22 cellular contexts compared by ENCODE assay signal in genomic region chr1:164361927-164362326, GRCh38.
DNase-seq lines count a peak whose midpoint lies in the region; ATAC-seq lines count a peak whose summit lies in the region.
"Had no signal": no experiment of that assay in that cellular context is flagged by ENCODE, and none has a peak within 500 bp of the region (broad histone marks: within the 10 kb centered on the region; RNA-seq: fewer than 3 reads in every experiment).

No MANE protein-coding gene starts in this region.

- ATAC-seq in Right ventricle myocardium superior (ENCODE audit: poor library complexity) = peak; percentile 93
- ATAC-seq in left cardiac atrium = peak; percentile 61 to 82
- peak; percentile 59 to 74 for ATAC-seq in right cardiac atrium
- no peak for ATAC-seq in HG03571 (IDR thresholded peaks at IDR 0.05; ENCODE audit: unreplicated experiment)
- ATAC-seq: CD8-positive, alpha-beta T cell; GM12878 had no signal

- intact Hi-C loops in Right ventricle myocardium superior (cut with DNase I) = no loop called here
- intact Hi-C loops in cardiac septum (cut with DNase I) = no loop called here
- intact Hi-C loops in left cardiac atrium (cut with DNase I) = no loop called here
- intact Hi-C loops in right cardiac atrium (cut with DNase I) = no loop called here

- no peaks in the 10 kb centered on the region for H3K27me3 ChIP-seq in right cardiac atrium (ENCODE audit: control insufficient read depth, insufficient read depth)
- H3K27me3 ChIP-seq: BLaER1 had no signal

- H3K9me3 ChIP-seq in right cardiac atrium (ENCODE audit: control insufficient read depth, low read length) = peaks cover 2% of the 10 kb centered on the region
- H3K9me3 ChIP-seq: Caco-2 had no signal

- WGBS in right cardiac atrium = 41% methylated on average over 2 of the region's 2 CpGs

- DNase-seq in NCI-H2227 (lab: John Stamatoyannopoulos, UW; ENCODE audit: unreplicated experiment) (peak; percentile 4), NCI-H2227 treated with DMSO at 0.1 percent for 48 hours (lab: John Stamatoyannopoulos, UW) (no peak), Right ventricle myocardium superior (peak; percentile 48), cardiac septum (ENCODE audit: low spot score) (no peak), left cardiac atrium (peak; percentile 24), right cardiac atrium (peak in 2 of 3 donors; percentile 16 to 51)
- no peak for DNase-seq in activated T-cell treated with anti-CD3 and anti-CD28 coated beads, Interleukin-2, amount 50 U/mL, for 1 hour
- DNase-seq: Caco-2; CD4-positive, CD25-positive, alpha-beta regulatory T cell; CD8-positive, alpha-beta T cell; DMS153; DMS79; EL; GDM1; GM23248; H7; HCEC 1CT had no signal

- no peak overlapping the region for H3K4me3 ChIP-seq in right cardiac atrium (ENCODE audit: low read length)
- H3K4me3 ChIP-seq: BLaER1, GM12878, GM23248 had no signal

- H3K27ac ChIP-seq in right cardiac atrium (ENCODE audit: low read length) = no peak overlapping the region
- H3K27ac ChIP-seq: 22Rv1, BLaER1, C4-2B, GM23248 had no signal

- H3K4me1 ChIP-seq in right cardiac atrium (ENCODE audit: control insufficient read depth, insufficient read depth, low read length) = no peaks in the 10 kb centered on the region
- H3K4me1 ChIP-seq: BLaER1, Caco-2 had no signal

Comparison
In these comparisons a context has a peak if more than half of its experiments do, and no peak if none do; other contexts are left out.
1. DNase-seq: peak in NCI-H2227 (single experiment), Right ventricle myocardium superior (single experiment), left cardiac atrium (single experiment) and right cardiac atrium (2 of 3); none in NCI-H2227 treated with DMSO at 0.1 percent for 48 hours (single experiment), cardiac septum (single experiment) and activated T-cell treated with anti-CD3 and anti-CD28 coated beads, Interleukin-2, amount 50 U/mL, for 1 hour (single experiment).